8 cellular contexts compared by ENCODE assay signal in genomic region chr11:61331636-61332035, GRCh38. TPM values are rescaled to one million over a fixed set of nuclear protein-coding genes. Genes with fewer than 3 reads are reported as not detected.
DNase-seq lines count a peak whose midpoint lies in the region; ATAC-seq and TF ChIP-seq lines count a peak whose summit lies in the region.

No MANE protein-coding gene starts in this region.

- no peaks in the 10 kb centered on the region for H3K9me3 Mint-ChIP-seq in endothelial cell (ENCODE audit: unreplicated experiment)

- no peak overlapping the region for H2AFZ ChIP-seq in GM23248

- DNase-seq in GM23248 (peak; percentile 43), RKO (ENCODE audit: low spot score) (peak; percentile 27), endothelial cell (ENCODE audit: low spot score) (no peak), retinal pigment epithelial cell (ENCODE audit: low read depth) (no peak), SW480 (ENCODE audit: low spot score) (no peak), GM10266 (ENCODE audit: extremely low spot score) (no peak)

- in situ Hi-C loops in GM23248 (cut with MboI): no loop called here

- H3K4me3 ChIP-seq in GM23248 (peak overlapping the region; percentile 93), retinal pigment epithelial cell (ENCODE audit: low read length) (peak overlapping the region; percentile 92)

- TF ChIP-seq CTCF in endothelial cell (IDR thresholded peaks at IDR 0.05; ENCODE audit: unreplicated experiment): no peak
- no peak for TF ChIP-seq CTCF in retinal pigment epithelial cell (conservative IDR thresholded peaks at IDR 0.05; ENCODE audit: low read depth, low read length)
- TF ChIP-seq CTCF in GM10266 (IDR thresholded peaks at IDR 0.05; ENCODE audit: control insufficient read depth, insufficient read depth, low read depth, missing control alignments): no peak

- H3K4me1 ChIP-seq in GM23248 (ENCODE audit: insufficient read depth): peaks cover 46% of the 10 kb centered on the region

- no peaks in the 10 kb centered on the region for H3K9me2 ChIP-seq in GM23248 (ENCODE audit: insufficient read depth)

- ATAC-seq in HG02798 (IDR thresholded peaks at IDR 0.05; ENCODE audit: poor library complexity, unreplicated experiment) (no peak), GM19467 (IDR thresholded peaks at IDR 0.05; ENCODE audit: unreplicated experiment) (no peak)

- WGBS in GM23248 (ENCODE audit: low coverage in 1 of 2, low lambda C conversion rate in 2 of 2, missing lambda C conversion rate in 2 of 2), 2 experiments: 31 to 40% methylated on average over 6 of the region's 6 CpGs

- H3K4me1 Mint-ChIP-seq in endothelial cell (ENCODE audit: unreplicated experiment): peaks cover 18% of the 10 kb centered on the region

- H3F3A ChIP-seq in GM23248 (ENCODE audit: insufficient read depth): peaks cover 58% of the 10 kb centered on the region

- H3K27me3 Mint-ChIP-seq in endothelial cell (ENCODE audit: unreplicated experiment): peaks cover 4% of the 10 kb centered on the region

- H3K9me3 ChIP-seq in GM23248 (ENCODE audit: low read depth): no peaks in the 10 kb centered on the region

- H3K27ac Mint-ChIP-seq in endothelial cell (ENCODE audit: unreplicated experiment): peak overlapping the region; percentile 93

- peak overlapping the region; percentile 92 for H3K27ac ChIP-seq in GM23248

- H3K9ac ChIP-seq in GM23248: peak overlapping the region; percentile 100

- peaks cover 61% of the 10 kb centered on the region for H3K79me2 ChIP-seq in GM23248 (ENCODE audit: insufficient read depth)

- H3K36me3 ChIP-seq in GM23248 (ENCODE audit: low read depth): peaks cover 7% of the 10 kb centered on the region; the same call in 1 of the 2 replicates

- peak overlapping the region; percentile 98 for H3K4me3 Mint-ChIP-seq in endothelial cell (ENCODE audit: unreplicated experiment)

- H3K36me3 Mint-ChIP-seq in endothelial cell (ENCODE audit: low read depth, unreplicated experiment): peaks cover 19% of the 10 kb centered on the region

- H3K4me2 ChIP-seq in GM23248 (ENCODE audit: unreplicated experiment): peak overlapping the region; percentile 98

- no peaks in the 10 kb centered on the region for H3K27me3 ChIP-seq in GM23248 (replicated peaks; ENCODE audit: insufficient read depth)

- no peaks in the 10 kb centered on the region for H4K20me1 ChIP-seq in GM23248 (ENCODE audit: insufficient read depth)

RNA-seq across cellular contexts. Expression of gene DDB1, which starts 1.3 kb away (rescaled TPM):
- 229 and 252 TPM in 2 replicates for total RNA-seq in GM23248 (2014; rRNA removed; shearing (Covaris generic))
- 160 and 162 TPM in 2 replicates for polyA plus RNA-seq in GM23248 (2016; fragmentation: Nextera tagmentation; extraction: Ambion mirVana)
- total RNA-seq in endothelial cell (ENCODE audit: unreplicated experiment): 239 TPM

RNA-seq across cellular contexts. Expression of gene TKFC, which starts 1.4 kb away (rescaled TPM):
- total RNA-seq in GM23248 (2014; rRNA removed; shearing (Covaris generic)): 44.3 and 44.6 TPM in 2 replicates
- 35.3 and 39.8 TPM in 2 replicates for polyA plus RNA-seq in GM23248 (2016; fragmentation: Nextera tagmentation; extraction: Ambion mirVana)
- 53.1 TPM for total RNA-seq in endothelial cell (ENCODE audit: unreplicated experiment)

RNA-seq across cellular contexts. Expression of gene CYB561A3, which starts 30.0 kb away (rescaled TPM):
- 38.4 and 49.0 TPM in 2 replicates for total RNA-seq in GM23248 (2014; rRNA removed; shearing (Covaris generic))
- polyA plus RNA-seq in GM23248 (2016; fragmentation: Nextera tagmentation; extraction: Ambion mirVana): 42.9 and 52.3 TPM in 2 replicates
- total RNA-seq in endothelial cell (ENCODE audit: unreplicated experiment): 21.6 TPM

RNA-seq across cellular contexts. Expression of gene TMEM138, which starts 30.5 kb away (rescaled TPM):
- total RNA-seq in GM23248 (2014; rRNA removed; shearing (Covaris generic)): 19.0 and 21.5 TPM in 2 replicates
- 48.3 and 50.2 TPM in 2 replicates for polyA plus RNA-seq in GM23248 (2016; fragmentation: Nextera tagmentation; extraction: Ambion mirVana)
- 18.8 TPM for total RNA-seq in endothelial cell (ENCODE audit: unreplicated experiment)

RNA-seq across cellular contexts. Expression of gene VWCE, which starts 36.5 kb away (rescaled TPM):
- total RNA-seq in GM23248 (2014; rRNA removed; shearing (Covaris generic)): 0.76 and 1.1 TPM in 2 replicates
- 0.61 and 0.70 TPM in 2 replicates for polyA plus RNA-seq in GM23248 (2016; fragmentation: Nextera tagmentation; extraction: Ambion mirVana)
- 25.3 TPM for total RNA-seq in endothelial cell (ENCODE audit: unreplicated experiment)

Comparison
In these comparisons a context has a peak if more than half of its experiments do, and no peak if none do; other contexts are left out.
1. DNase-seq: peak in GM23248 (single experiment) and RKO (single experiment); none in endothelial cell (single experiment), retinal pigment epithelial cell (single experiment), SW480 (single experiment) and GM10266 (single experiment).